Comparison of ENCODE assay signal across 9 cellular contexts in genomic region chr2:147182260-147182659, GRCh38.
DNase-seq lines count a peak whose midpoint lies in the region; ATAC-seq, FAIRE-seq and TF ChIP-seq lines count a peak whose summit lies in the region.
"Had no signal": no experiment of that assay in that cellular context is flagged by ENCODE, and none has a peak within 500 bp of the region (broad histone marks: within the 10 kb centered on the region; RNA-seq: fewer than 3 reads in every experiment).

No MANE protein-coding gene starts in this region.

- no peaks in the 10 kb centered on the region for H3K4me1 Mint-ChIP-seq in naive thymus-derived CD8-positive, alpha-beta T cell

- 72 to 85% (median 82%) methylated on average over 4 of the region's 4 CpGs for WGBS in ovary, 3 donors

- H3K9me3 Mint-ChIP-seq in naive thymus-derived CD8-positive, alpha-beta T cell: peaks cover 9 to 55% (median 15%) of the 10 kb centered on the region in 9 donors

- intact Hi-C loops in ovary (cut with DNase I): no loop called here

- no peaks in the 10 kb centered on the region for H3K27me3 ChIP-seq in ovary

- no peak overlapping the region for H3K27ac ChIP-seq in ovary

- H3K36me3 ChIP-seq in ovary: no peaks in the 10 kb centered on the region

- no peak overlapping the region for H3K27ac Mint-ChIP-seq in naive thymus-derived CD8-positive, alpha-beta T cell
- H3K27ac Mint-ChIP-seq: activated naive CD4-positive, alpha-beta T cell treated with anti-CD3 and anti-CD28 coated beads, Interleukin-2, amount 50 U/mL, for 24 hours had no signal

- ATAC-seq in naive thymus-derived CD8-positive, alpha-beta T cell: no peak

- DNase-seq in GM12891 (ENCODE audit: insufficient read length, low spot score): no peak
- peak; percentile 37 for DNase-seq in HCEC 1CT
- peak; percentile 50 for DNase-seq in RPMI7951 (ENCODE audit: low read depth)
- DNase-seq in epithelial cell of proximal tubule (ENCODE audit: low read depth): peak; percentile 35
- DNase-seq in ovary: no peak
- DNase-seq in NCI-H524 treated with DMSO at 0.1 percent for 48 hours (lab: John Stamatoyannopoulos, UW): no peak
- DNase-seq in naive thymus-derived CD8-positive, alpha-beta T cell: no peak
- DNase-seq in GM19238 (ENCODE audit: insufficient read length, low spot score): no peak

- TF ChIP-seq CTCF in epithelial cell of proximal tubule (conservative IDR thresholded peaks at IDR 0.05; ENCODE audit: low read depth, low read length) (no peak), ovary (IDR thresholded peaks at IDR 0.05) (no peak)

- no peak overlapping the region for H3K4me3 ChIP-seq in epithelial cell of proximal tubule (ENCODE audit: low read depth, low read length)
- H3K4me3 ChIP-seq in ovary: no peak overlapping the region

- POLR2A ChIA-PET in naive thymus-derived CD8-positive, alpha-beta T cell (lab: Charles Lee): no interaction called here

- no peaks in the 10 kb centered on the region for H3K4me1 ChIP-seq in ovary (ENCODE audit: insufficient read depth)

- peaks cover 0 to 4% (median 0%) of the 10 kb centered on the region in 3 donors for H3K36me3 Mint-ChIP-seq in naive thymus-derived CD8-positive, alpha-beta T cell

- FAIRE-seq in GM12891 (lab: Jason Lieb, UNC): peak; percentile 88

- H3K9me3 ChIP-seq in ovary: no peaks in the 10 kb centered on the region

- peaks cover 2 to 29% (median 7%) of the 10 kb centered on the region in 5 donors for H3K27me3 Mint-ChIP-seq in naive thymus-derived CD8-positive, alpha-beta T cell

- H3K4me3 Mint-ChIP-seq in naive thymus-derived CD8-positive, alpha-beta T cell: no peak overlapping the region
- H3K4me3 Mint-ChIP-seq: activated naive CD4-positive, alpha-beta T cell treated with anti-CD3 and anti-CD28 coated beads, Interleukin-2, amount 50 U/mL, for 24 hours had no signal

- no peak for TF ChIP-seq EP300 in ovary (IDR thresholded peaks at IDR 0.05)

- TF ChIP-seq POLR2A in GM12891 (IDR thresholded peaks at IDR 0.05; ENCODE audit: low read depth, low read length) (no peak), ovary (IDR thresholded peaks at IDR 0.05) (no peak)

TF ChIP-seq in GM12891, 5 proteins besides CTCF, POLR2A, EP300 and RAD21:
- TF ChIP-seq SPI1 (IDR thresholded peaks at IDR 0.05; ENCODE audit: low read depth, low read length) (peak; percentile 76), POU2F2 (IDR thresholded peaks at IDR 0.05; ENCODE audit: low read depth, low read length) (peak; percentile 70; the same call in 1 of the 2 replicates), PAX5 (IDR thresholded peaks at IDR 0.05; ENCODE audit: insufficient read depth, low read length, severe bottlenecking) (no peak)

Comparison
In these comparisons a context has a peak if more than half of its experiments do, and no peak if none do; other contexts are left out.
1. DNase-seq: peak in HCEC 1CT (single experiment), RPMI7951 (single experiment) and epithelial cell of proximal tubule (single experiment); none in GM12891 (single experiment), ovary (0 of 5), NCI-H524 treated with DMSO at 0.1 percent for 48 hours (single experiment), naive thymus-derived CD8-positive, alpha-beta T cell (0 of 10) and GM19238 (single experiment).